In the genomic region with DNA sequence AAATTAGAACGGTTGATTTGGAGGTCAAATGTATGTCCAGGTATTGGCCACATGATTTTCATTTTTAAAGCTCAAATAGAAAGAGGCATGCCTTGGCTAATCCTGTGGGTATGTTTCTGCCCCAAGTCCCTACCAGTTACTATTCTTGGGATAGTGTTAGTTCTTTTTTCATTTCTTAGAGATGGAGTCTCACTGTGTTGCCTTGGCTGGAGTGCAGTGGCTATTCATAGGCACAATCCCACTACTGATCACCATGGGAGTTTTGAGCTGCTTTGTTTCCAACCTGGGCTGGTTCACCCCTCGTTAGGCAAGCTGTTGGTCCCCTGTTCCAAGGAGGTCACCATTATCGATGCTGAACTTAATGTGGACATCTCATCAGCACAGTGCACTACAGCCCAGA, we compare ENCODE assay signal across 16 cellular contexts. TPM values are rescaled to one million over a fixed set of nuclear protein-coding genes. Genes with fewer than 3 reads are reported as not detected.
DNase-seq lines count a peak whose midpoint lies in the region; ATAC-seq and TF ChIP-seq lines count a peak whose summit lies in the region.
"Had no signal": no experiment of that assay in that cellular context is flagged by ENCODE, and none has a peak within 500 bp of the region (broad histone marks: within the 10 kb centered on the region; RNA-seq: fewer than 3 reads in every experiment).

No MANE protein-coding gene starts in this region.

- POLR2A ChIA-PET in IMR-90 (lab: Charles Lee; ENCODE audit: unreplicated experiment), result no interaction called here

- H2BK5ac ChIP-seq in IMR-90 (ENCODE audit: low read depth, low read length, poor library complexity, severe bottlenecking), result no peak overlapping the region

- H3K9ac ChIP-seq in IMR-90 (ENCODE audit: low read depth, low read length), result no peak overlapping the region

- no peak for TF ChIP-seq EP300 in esophagus muscularis mucosa (IDR thresholded peaks at IDR 0.05)

- in situ Hi-C loops in IMR-90 (cut with MboI; ENCODE audit: low sequenced_read_pairs), result no loop called here
- in situ Hi-C loops in gastrocnemius medialis (cut with MboI; ENCODE audit: low sequenced_read_pairs in 4 of 4), result no loop called here
- in situ Hi-C loops in G401 (cut with HindIII; ENCODE audit: low sequenced_read_pairs), result no loop called here

- H2AFZ ChIP-seq in IMR-90 (replicated peaks; ENCODE audit: low read length, poor library complexity), result no peak overlapping the region
- H2AFZ ChIP-seq: GM23338 had no signal

- H3K9me3 ChIP-seq in IMR-90 (ENCODE audit: control insufficient read depth, insufficient read depth, low read length) (no peaks in the 10 kb centered on the region), esophagus muscularis mucosa (no peaks in the 10 kb centered on the region), right atrium auricular region (no peaks in the 10 kb centered on the region), gastrocnemius medialis (no peaks in the 10 kb centered on the region)
- H3K9me3 ChIP-seq: Caco-2 had no signal

- no peak overlapping the region for H3K23ac ChIP-seq in IMR-90 (ENCODE audit: low read depth, low read length)

- 0 out of 2 replicates have a peak overlapping the region, but pooled peaks have one; percentile 19 for H3K4ac ChIP-seq in IMR-90 (ENCODE audit: low read depth, low read length)

- H3K56ac ChIP-seq in IMR-90 (ENCODE audit: extremely low read depth, insufficient read depth, low read length), result no peak overlapping the region

- H2AK5ac ChIP-seq in IMR-90 (ENCODE audit: low read depth, low read length), result peak overlapping the region; percentile 17; the same call in 1 of the 2 replicates

- TF ChIP-seq RAD21 in IMR-90 (IDR thresholded peaks at IDR 0.05; ENCODE audit: low read length), result no peak

- peak overlapping the region; percentile 38; the same call in 1 of the 2 replicates for H2BK20ac ChIP-seq in IMR-90 (ENCODE audit: low read depth, low read length)

- H3K14ac ChIP-seq in IMR-90 (replicated peaks; ENCODE audit: low read depth, low read length), result peak overlapping the region; percentile 44

- H4K91ac ChIP-seq in IMR-90 (ENCODE audit: insufficient read depth, low read depth, low read length), result no peak overlapping the region

- no peak overlapping the region for H2BK120ac ChIP-seq in IMR-90 (ENCODE audit: low read depth, low read length)

- peaks cover 13% of the 10 kb centered on the region; the same call in 1 of the 2 replicates for H4K20me1 ChIP-seq in IMR-90 (ENCODE audit: insufficient read depth, low read length)

- ATAC-seq in IMR-90 (ENCODE audit: low read depth) (no peak), gastrocnemius medialis (peak in 1 of 2 donors; percentile 20)
- ATAC-seq: GM23338 had no signal

- no peaks in the 10 kb centered on the region for H3K27me3 ChIP-seq in IMR-90 (ENCODE audit: control insufficient read depth, insufficient read depth, low read length)
- no peaks in the 10 kb centered on the region for H3K27me3 ChIP-seq in esophagus muscularis mucosa
- H3K27me3 ChIP-seq in right atrium auricular region, result no peaks in the 10 kb centered on the region
- H3K27me3 ChIP-seq in gastrocnemius medialis, result no peaks in the 10 kb centered on the region
- H3K27me3 ChIP-seq in H7 (ENCODE audit: control insufficient read depth, insufficient read depth, low read length), result no peaks in the 10 kb centered on the region

- CTCF ChIA-PET in IMR-90 (lab: Yijun Ruan, JAX), result no interaction called here

- 100% methylated on average over 1 of the region's 3 CpGs; no CpG with 5 or more reads in 1 of the 2 experiments for WGBS in IMR-90 (ENCODE audit: extremely low coverage in 2 of 2, insufficient read length in 1 of 2), 2 experiments
- 94% methylated on average over 3 of the region's 3 CpGs for WGBS in esophagus muscularis mucosa

- H2AK9ac ChIP-seq in IMR-90 (replicated peaks; ENCODE audit: low read depth, low read length, poor library complexity), result no peak overlapping the region

- H3K79me1 ChIP-seq in IMR-90 (ENCODE audit: low read depth in 1 of 2, low read length in 2 of 2), result peaks cover 37 to 61% of the 10 kb centered on the region in 2 experiments

- TF ChIP-seq CTCF in IMR-90 (conservative IDR thresholded peaks at IDR 0.05; ENCODE audit: low read depth, low read length), result no peak
- no peak for TF ChIP-seq CTCF in esophagus muscularis mucosa (IDR thresholded peaks at IDR 0.05)
- TF ChIP-seq CTCF in right atrium auricular region (IDR thresholded peaks at IDR 0.05), result no peak
- no peak for TF ChIP-seq CTCF in gastrocnemius medialis (IDR thresholded peaks at IDR 0.05 in 4 of 5, conservative IDR thresholded peaks at IDR 0.05 in 1 of 5)

- no peak for DNase-seq in IMR-90
- no peak for DNase-seq in esophagus muscularis mucosa (ENCODE audit: extremely low spot score)
- no peak for DNase-seq in right atrium auricular region (ENCODE audit: low spot score)
- DNase-seq in gastrocnemius medialis, result no peak
- no peak for DNase-seq in H7
- no peak for DNase-seq in H4 (ENCODE audit: low spot score)
- no peak for DNase-seq in NCI-H2107 (lab: John Stamatoyannopoulos, UW)
- DNase-seq in G401 (ENCODE audit: low spot score), result no peak
- DNase-seq: Caco-2; CD4-positive, alpha-beta T cell; GDM1; NCI-H1417; NCI-H187; NCI-H345; NCI-H524 treated with DMSO at 0.1 percent for 48 hours had no signal

- H3K27ac ChIP-seq in IMR-90 (ENCODE audit: insufficient read depth, low read length) (no peak overlapping the region), esophagus muscularis mucosa (replicated peaks in 1 of 4) (peak overlapping the region; percentile 14 to 34 (median 18)), right atrium auricular region (peak overlapping the region; percentile 33 to 70), gastrocnemius medialis (peak overlapping the region; percentile 38 to 67 (median 48))

- no peak overlapping the region for H2BK15ac ChIP-seq in IMR-90 (ENCODE audit: low read depth, low read length)

- BruUV-seq in IMR-90 (replicated peaks; lab: Mats Ljungman, UMichigan), result no TSS peak

- H3K4me3 ChIP-seq in IMR-90 (ENCODE audit: insufficient read depth, low read depth, low read length) (no peak overlapping the region), esophagus muscularis mucosa (no peak overlapping the region), right atrium auricular region (no peak overlapping the region), gastrocnemius medialis (no peak overlapping the region), H7 (ENCODE audit: insufficient read depth, low read depth, low read length) (no peak overlapping the region)
- H3K4me3 ChIP-seq: GM23338 had no signal

- peak overlapping the region; percentile 53; the same call in 1 of the 2 replicates for H4K5ac ChIP-seq in IMR-90 (ENCODE audit: low read depth, low read length)

- H3K36me3 ChIP-seq in IMR-90 (ENCODE audit: control insufficient read depth, insufficient read depth, low read length) (no peaks in the 10 kb centered on the region), esophagus muscularis mucosa (no peaks in the 10 kb centered on the region), right atrium auricular region (no peaks in the 10 kb centered on the region), gastrocnemius medialis (no peaks in the 10 kb centered on the region), H7 (replicated peaks; ENCODE audit: control insufficient read depth, insufficient read depth, low read length) (no peaks in the 10 kb centered on the region)

- intact Hi-C loops in IMR-90 (cut with micrococcal nuclease), result no loop called here
- intact Hi-C loops in esophagus muscularis mucosa (cut with DNase I), result no loop called here
- intact Hi-C loops in gastrocnemius medialis (cut with DNase I; ENCODE audit: low total_unique reads), result no loop called here

- H3K4me2 ChIP-seq in IMR-90 (ENCODE audit: low read depth, low read length), result no peak overlapping the region
- H3K4me2 ChIP-seq: GM23338 had no signal

- peaks cover 14% of the 10 kb centered on the region for H3K9me1 ChIP-seq in IMR-90 (ENCODE audit: insufficient read depth, low read length)

- H4K8ac ChIP-seq in IMR-90 (ENCODE audit: low read depth in 2 of 2, low read length in 2 of 2), result no peak overlapping the region

- TF ChIP-seq POLR2A in IMR-90 (IDR thresholded peaks at IDR 0.05; ENCODE audit: low read depth, low read length), result no peak
- TF ChIP-seq POLR2A in esophagus muscularis mucosa (IDR thresholded peaks at IDR 0.05; ENCODE audit: low read depth), result no peak
- TF ChIP-seq POLR2A in gastrocnemius medialis (IDR thresholded peaks at IDR 0.05), result no peak

- dilution Hi-C loops in IMR-90 (cut with HindIII; ENCODE audit: low sequenced_read_pairs, unreplicated experiment), result no loop called here

- peak overlapping the region; percentile 20; the same call in 1 of the 2 replicates for H3K18ac ChIP-seq in IMR-90 (ENCODE audit: low read depth, low read length)

- H3K4me1 ChIP-seq in IMR-90 (ENCODE audit: control insufficient read depth, insufficient read depth, low read length) (peaks cover 14% of the 10 kb centered on the region), esophagus muscularis mucosa (peaks cover 73 to 92% (median 84%) of the 10 kb centered on the region in 4 donors), right atrium auricular region (peaks cover 0 to 89% of the 10 kb centered on the region in 2 donors), gastrocnemius medialis (peaks cover 69 to 88% of the 10 kb centered on the region in 2 donors)

TF ChIP-seq in IMR-90, 13 proteins besides CTCF, POLR2A, EP300 and RAD21 (continues in another document):
- TF ChIP-seq CEBPB (IDR thresholded peaks at IDR 0.05; ENCODE audit: low read depth, low read length), result no peak
- TF ChIP-seq RCOR1 (IDR thresholded peaks at IDR 0.05; ENCODE audit: insufficient replicate concordance, low read length), result no peak
- TF ChIP-seq, protein P1, sequence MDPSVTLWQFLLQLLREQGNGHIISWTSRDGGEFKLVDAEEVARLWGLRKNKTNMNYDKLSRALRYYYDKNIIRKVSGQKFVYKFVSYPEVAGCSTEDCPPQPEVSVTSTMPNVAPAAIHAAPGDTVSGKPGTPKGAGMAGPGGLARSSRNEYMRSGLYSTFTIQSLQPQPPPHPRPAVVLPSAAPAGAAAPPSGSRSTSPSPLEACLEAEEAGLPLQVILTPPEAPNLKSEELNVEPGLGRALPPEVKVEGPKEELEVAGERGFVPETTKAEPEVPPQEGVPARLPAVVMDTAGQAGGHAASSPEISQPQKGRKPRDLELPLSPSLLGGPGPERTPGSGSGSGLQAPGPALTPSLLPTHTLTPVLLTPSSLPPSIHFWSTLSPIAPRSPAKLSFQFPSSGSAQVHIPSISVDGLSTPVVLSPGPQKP (IDR thresholded peaks at IDR 0.05; ENCODE audit: borderline replicate concordance, low read depth, low read length), result no peak
- TF ChIP-seq CHD1 (IDR thresholded peaks at IDR 0.05; ENCODE audit: low read depth, low read length), result no peak
- no peak for TF ChIP-seq NFE2L2 (IDR thresholded peaks at IDR 0.05; ENCODE audit: low read depth, low read length)

RNA-seq across cellular contexts. Expression of a gene that starts 46.3 kb away (rescaled TPM):
- total RNA-seq in IMR-90 (2012; rRNA removed) (191 and 227 TPM in 2 replicates), esophagus muscularis mucosa (10 to 100 TPM; 36.5 to 64.4 (median 54.1) TPM), right atrium auricular region (10 to 100 TPM; 54.6 to 83.1 TPM), gastrocnemius medialis (10 to 100 TPM; 20.4 to 29.0 (median 22.1) TPM)
- 87.5 and 108 TPM in 2 replicates for polyA plus RNA-seq in IMR-90 (2012; rRNA removed)
- 35.8 and 44.6 TPM in 2 replicates for polyA plus RNA-seq in IMR-90 (2012; cell fraction: cytosol; rRNA removed)
- 31.3 and 126 TPM in 2 replicates for polyA plus RNA-seq in IMR-90 (2012; cell fraction: nucleus; rRNA removed; ENCODE audit: low replicate concordance)
- 1.4 and 2.1 TPM in 2 replicates for total RNA-seq in H7 (2014; rRNA removed; shearing (Covaris generic))
- total RNA-seq in H4 (2014; rRNA removed; shearing (Covaris generic)), result 34.9 and 39.6 TPM in 2 replicates
- 4.0 and 17.1 TPM in 2 replicates for total RNA-seq in G401 (2014; rRNA removed; shearing (Covaris generic))
